Comparison of ENCODE assay signal across 1 cellular context in genomic region chr2:171893824-171894611, GRCh38.
A peak's percentile ranks its signal among the peaks of the same experiment; 100 is the strongest.
TF ChIP-seq lines count a peak whose summit lies in the region.

Gene SLC25A12 (minus strand): TSS chr2:171894244. CDS start chr2:171894214, 30 bp downstream.

TF ChIP-seq in HepG2, 621 proteins besides CTCF, POLR2A, EP300 and RAD21 (continued from another document and continues in another):
- no peak for TF ChIP-seq BRF2 (CRISPR knock-in tag; IDR thresholded peaks at IDR 0.05)
- TF ChIP-seq NFYB (CRISPR knock-in tag; IDR thresholded peaks at IDR 0.05): no peak
- peak; percentile 63; the same call in 1 of the 2 replicates for TF ChIP-seq SMAD3 (CRISPR knock-in tag; IDR thresholded peaks at IDR 0.05)
- no peak for TF ChIP-seq HIVEP1 (CRISPR knock-in tag; IDR thresholded peaks at IDR 0.05)
- TF ChIP-seq GABPA (IDR thresholded peaks at IDR 0.05; ENCODE audit: low read depth, low read length): no peak
- no peak for TF ChIP-seq GABPA (CRISPR knock-in tag; IDR thresholded peaks at IDR 0.05; ENCODE audit: low read depth)
- peak; percentile 68; the same call in 1 of the 2 replicates for TF ChIP-seq ZSCAN25 (CRISPR knock-in tag; IDR thresholded peaks at IDR 0.05)
- TF ChIP-seq GPN1 (CRISPR knock-in tag; IDR thresholded peaks at IDR 0.05; ENCODE audit: borderline replicate concordance): no peak
- peak in 1 of 2 experiments; percentile 69; a peak in 1 of 4 replicates for TF ChIP-seq KLF16 (CRISPR knock-in tag; IDR thresholded peaks at IDR 0.05)
- peak; percentile 94 for TF ChIP-seq ZFX (CRISPR knock-in tag; IDR thresholded peaks at IDR 0.05; ENCODE audit: low read depth)
- TF ChIP-seq ZNF281 (CRISPR knock-in tag; IDR thresholded peaks at IDR 0.05; ENCODE audit: borderline replicate concordance): peak; percentile 67; the same call in 1 of the 2 replicates
- no peak for TF ChIP-seq ZNF337 (CRISPR knock-in tag; IDR thresholded peaks at IDR 0.05; ENCODE audit: borderline replicate concordance, low read depth)
- TF ChIP-seq RARG (CRISPR knock-in tag; IDR thresholded peaks at IDR 0.05; ENCODE audit: low read depth): no peak
- TF ChIP-seq TGIF2 (CRISPR knock-in tag; IDR thresholded peaks at IDR 0.05): peak; percentile 46; the same call in 1 of the 2 replicates
- no peak for TF ChIP-seq ZNF83 (CRISPR knock-in tag; IDR thresholded peaks at IDR 0.05; ENCODE audit: borderline replicate concordance)
- TF ChIP-seq PHB2 (IDR thresholded peaks at IDR 0.05; ENCODE audit: partially characterized antibody): no peak
- 0 out of 2 replicates have a peak, but pooled peaks have one; percentile 33 for TF ChIP-seq ZNF33B (CRISPR knock-in tag; IDR thresholded peaks at IDR 0.05)
- TF ChIP-seq ZNF335 (CRISPR knock-in tag; IDR thresholded peaks at IDR 0.05): no peak
- TF ChIP-seq ZNF225 (CRISPR knock-in tag; IDR thresholded peaks at IDR 0.05): 0 out of 2 replicates have a peak, but pooled peaks have one; percentile 62
- no peak; the same call in 1 of the 2 replicates for TF ChIP-seq ZSCAN30 (CRISPR knock-in tag; IDR thresholded peaks at IDR 0.05)
- TF ChIP-seq IKZF4 (CRISPR knock-in tag; IDR thresholded peaks at IDR 0.05; ENCODE audit: borderline replicate concordance, low read depth, not compliant biosample characterization): peak; percentile 67
- no peak for TF ChIP-seq SYNCRIP (IDR thresholded peaks at IDR 0.05; ENCODE audit: insufficient read depth, low read depth, low read length)
- TF ChIP-seq RNF219 (CRISPR knock-in tag; IDR thresholded peaks at IDR 0.05): no peak
- TF ChIP-seq CREBL2 (CRISPR knock-in tag; IDR thresholded peaks at IDR 0.05; ENCODE audit: borderline replicate concordance): 0 out of 2 replicates have a peak, but pooled peaks have one; percentile 21
- no peak for TF ChIP-seq SCMH1 (CRISPR knock-in tag; IDR thresholded peaks at IDR 0.05; ENCODE audit: borderline replicate concordance)
- TF ChIP-seq ZBTB39 (CRISPR knock-in tag; IDR thresholded peaks at IDR 0.05): no peak
- TF ChIP-seq SMAD9 (CRISPR knock-in tag; IDR thresholded peaks at IDR 0.05): no peak
- peak; percentile 93 for TF ChIP-seq TAF15 (IDR thresholded peaks at IDR 0.05; ENCODE audit: low read depth, low read length, poor library complexity, severe bottlenecking)
- no peak for TF ChIP-seq ZNF33A (CRISPR knock-in tag; IDR thresholded peaks at IDR 0.05; ENCODE audit: borderline replicate concordance)
- no peak for TF ChIP-seq SRSF4 (IDR thresholded peaks at IDR 0.05; ENCODE audit: low read depth, low read length, poor library complexity, severe bottlenecking)
- TF ChIP-seq SAP130 (CRISPR knock-in tag; IDR thresholded peaks at IDR 0.05; ENCODE audit: low read depth): peak; percentile 87
- no peak for TF ChIP-seq ATRX (CRISPR knock-in tag; IDR thresholded peaks at IDR 0.05; ENCODE audit: borderline replicate concordance)
- TF ChIP-seq IRX3 (CRISPR knock-in tag; IDR thresholded peaks at IDR 0.05; ENCODE audit: borderline replicate concordance, low read depth): no peak
- peak; percentile 86 for TF ChIP-seq MAX (IDR thresholded peaks at IDR 0.05)
- peak; percentile 79 for TF ChIP-seq ZMYM4 (CRISPR knock-in tag; IDR thresholded peaks at IDR 0.05)
- TF ChIP-seq ZNF121 (CRISPR knock-in tag; IDR thresholded peaks at IDR 0.05): 0 out of 2 replicates have a peak, but pooled peaks have one; percentile 2
- 0 out of 2 replicates have a peak, but pooled peaks have one; percentile 36 for TF ChIP-seq IRF1 (CRISPR knock-in tag; IDR thresholded peaks at IDR 0.05; ENCODE audit: low read depth)
- TF ChIP-seq FOXM1 (CRISPR knock-in tag; IDR thresholded peaks at IDR 0.05): no peak
- no peak for TF ChIP-seq ZNF512 (CRISPR knock-in tag; IDR thresholded peaks at IDR 0.05)
- peak; percentile 31; the same call in 1 of the 2 replicates for TF ChIP-seq PAXIP1 (CRISPR knock-in tag; conservative IDR thresholded peaks at IDR 0.05)
- no peak for TF ChIP-seq THAP9 (CRISPR knock-in tag; IDR thresholded peaks at IDR 0.05; ENCODE audit: borderline replicate concordance)
- no peak for TF ChIP-seq CHD2 (IDR thresholded peaks at IDR 0.05; ENCODE audit: low read depth, low read length)
- TF ChIP-seq ZNF333 (CRISPR knock-in tag; IDR thresholded peaks at IDR 0.05; ENCODE audit: borderline replicate concordance): no peak
- TF ChIP-seq ZMYM3 (CRISPR knock-in tag; IDR thresholded peaks at IDR 0.05): no peak
- no peak for TF ChIP-seq DPF2 (CRISPR knock-in tag; IDR thresholded peaks at IDR 0.05; ENCODE audit: borderline replicate concordance, low read depth)
- TF ChIP-seq ZNF724P (CRISPR knock-in tag; IDR thresholded peaks at IDR 0.05; ENCODE audit: borderline replicate concordance): no peak
- TF ChIP-seq BRCA1 (CRISPR knock-in tag; IDR thresholded peaks at IDR 0.05): 0 out of 2 replicates have a peak, but pooled peaks have one; percentile 13
- no peak for TF ChIP-seq TBL1XR1 (IDR thresholded peaks at IDR 0.05; ENCODE audit: borderline replicate concordance, low read length, partially characterized antibody)
- TF ChIP-seq SMAD1 (CRISPR knock-in tag; IDR thresholded peaks at IDR 0.05; ENCODE audit: borderline replicate concordance, low read depth): peak; percentile 70; the same call in 1 of the 2 replicates
